In the genomic region with DNA sequence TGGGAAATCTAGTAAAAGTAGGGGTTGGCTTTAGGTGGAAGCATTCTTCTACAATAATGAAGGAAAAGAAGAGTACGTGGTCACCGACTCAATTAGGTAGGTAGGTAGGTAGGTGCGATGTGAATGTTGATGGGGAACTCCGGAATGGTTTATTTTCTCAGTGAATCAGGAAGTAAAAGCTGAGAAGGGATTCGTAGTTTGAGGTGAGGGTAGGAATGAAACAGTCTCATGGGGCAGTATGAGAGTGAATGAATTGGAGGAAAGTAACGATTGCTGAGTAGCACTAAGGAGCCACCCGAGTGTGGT, we compare ENCODE assay signal across 10 cellular contexts. TPM values are rescaled to one million over a fixed set of nuclear protein-coding genes. Genes with fewer than 3 reads are reported as not detected.
DNase-seq lines count a peak whose midpoint lies in the region; ATAC-seq, FAIRE-seq and TF ChIP-seq lines count a peak whose summit lies in the region.
"Had no signal": no experiment of that assay in that cellular context is flagged by ENCODE, and none has a peak within 500 bp of the region (broad histone marks: within the 10 kb centered on the region; RNA-seq: fewer than 3 reads in every experiment).

No MANE protein-coding gene starts in this region.

- peak overlapping the region; percentile 85 for H3K4me2 ChIP-seq in SK-N-SH

- H3K4me3 ChIP-seq in SK-N-SH (ENCODE audit: low read depth in 2 of 2, low read length in 1 of 2) (peak overlapping the region; percentile 39 to 62), adipocyte (ENCODE audit: low read length) (peak overlapping the region; percentile 50), kidney epithelial cell (ENCODE audit: low read depth, low read length) (peak overlapping the region; percentile 22), thyroid gland (replicated peaks in 1 of 3) (no peak overlapping the region)

- no peaks in the 10 kb centered on the region for H3K79me2 ChIP-seq in SK-N-SH (ENCODE audit: insufficient read depth)

- FAIRE-seq in GM19239 (lab: Jason Lieb, UNC): no peak

- H3K9me2 ChIP-seq in SK-N-SH: no peaks in the 10 kb centered on the region

- peaks cover 30% of the 10 kb centered on the region for H3F3A ChIP-seq in SK-N-SH (replicated peaks; ENCODE audit: insufficient read depth)

- peak overlapping the region; percentile 75 for H2AFZ ChIP-seq in SK-N-SH (ENCODE audit: low read depth)

- TF ChIP-seq EP300 in SK-N-SH (IDR thresholded peaks at IDR 0.05; ENCODE audit: borderline replicate concordance in 1 of 2, low read depth in 1 of 2, low read length in 1 of 2): no peak

- POLR2A ChIA-PET in SK-N-SH (lab: Yijun Ruan, JAX): interaction anchor here (0.6 to 4.1 kb wide), 4 partner anchors 13 to 35 kb away, joined by 3 to 19 read pairs (median 3); partner anchors contain the start of gene PER1

- no peaks in the 10 kb centered on the region for H3K9me3 ChIP-seq in SK-N-SH
- no peaks in the 10 kb centered on the region for H3K9me3 ChIP-seq in adipocyte (ENCODE audit: control insufficient read depth, low read length)
- no peaks in the 10 kb centered on the region for H3K9me3 ChIP-seq in thyroid gland

- WGBS in SK-N-SH (ENCODE audit: low lambda C conversion rate): 5% methylated on average over 7 of the region's 7 CpGs
- WGBS in thyroid gland, 2 donors: 1 to 2% methylated on average over 7 of the region's 7 CpGs

- TF ChIP-seq RAD21 in SK-N-SH (IDR thresholded peaks at IDR 0.05; ENCODE audit: low read length): no peak

- ATAC-seq in SK-N-SH treated with all-trans-retinoic acid at 6 μM for 48 hours: no peak

- H3K27ac ChIP-seq in SK-N-SH (ENCODE audit: low read depth in 2 of 2, low read length in 1 of 2) (peak overlapping the region in 1 of 2 experiments; percentile 77; a peak in 2 of 4 replicates), thyroid gland (peak overlapping the region; percentile 69 to 93 (median 86))

- CTCF ChIA-PET in SK-N-SH (lab: Yijun Ruan, JAX): interaction anchor here (0.9 to 9.5 kb wide), 18 partner anchors 10 to 702 kb away, joined by 3 to 98 read pairs (median 6); partner anchors contain the start of genes ALOXE3, BORCS6, HES7 and PER1

- peaks cover 9 to 25% of the 10 kb centered on the region in 2 experiments for H3K36me3 ChIP-seq in SK-N-SH (replicated peaks in 1 of 2; ENCODE audit: control insufficient read depth in 1 of 2, insufficient read depth in 2 of 2, low read length in 1 of 2)
- peaks cover 49% of the 10 kb centered on the region for H3K36me3 ChIP-seq in adipocyte (ENCODE audit: control insufficient read depth, insufficient read depth, low read length, severe bottlenecking)
- peaks cover 7% of the 10 kb centered on the region for H3K36me3 ChIP-seq in kidney epithelial cell (ENCODE audit: control insufficient read depth, insufficient read depth, low read length)
- H3K36me3 ChIP-seq in thyroid gland: peaks cover 39 to 42% of the 10 kb centered on the region in 2 donors

- DNase-seq in SK-N-SH: no peak
- no peak for DNase-seq in adipocyte (ENCODE audit: low read depth)
- no peak for DNase-seq in kidney epithelial cell (ENCODE audit: low read depth)
- no peak for DNase-seq in thyroid gland
- no peak for DNase-seq in medulla oblongata (ENCODE audit: extremely low spot score)
- no peak for DNase-seq in GM19239 (ENCODE audit: insufficient read length, low spot score)
- DNase-seq in H4 (ENCODE audit: low spot score): no peak

- peak overlapping the region; percentile 61 for H3K9ac ChIP-seq in SK-N-SH
- peak overlapping the region; percentile 69 for H3K9ac ChIP-seq in adipocyte (ENCODE audit: low read length)

- peaks cover 8% of the 10 kb centered on the region; the same call in 1 of the 2 replicates for H4K20me1 ChIP-seq in SK-N-SH (ENCODE audit: insufficient read depth)

- TF ChIP-seq POLR2A in thyroid gland (IDR thresholded peaks at IDR 0.05): no peak

- peaks cover 0 to 5% of the 10 kb centered on the region in 2 experiments; a peak in 1 of 4 replicates for H3K4me1 ChIP-seq in SK-N-SH (ENCODE audit: control insufficient read depth in 1 of 2, insufficient read depth in 2 of 2, low read depth in 1 of 2, low read length in 1 of 2)
- peaks cover 14% of the 10 kb centered on the region for H3K4me1 ChIP-seq in adipocyte (ENCODE audit: control insufficient read depth, insufficient read depth, low read length)
- peaks cover 19 to 35% of the 10 kb centered on the region in 2 donors for H3K4me1 ChIP-seq in thyroid gland

- H3K27me3 ChIP-seq in SK-N-SH (ENCODE audit: insufficient read depth): no peaks in the 10 kb centered on the region
- no peaks in the 10 kb centered on the region for H3K27me3 ChIP-seq in adipocyte (replicated peaks; ENCODE audit: control insufficient read depth, insufficient read depth, low read length)
- H3K27me3 ChIP-seq in kidney epithelial cell (ENCODE audit: control insufficient read depth, insufficient read depth, low read length): no peaks in the 10 kb centered on the region
- no peaks in the 10 kb centered on the region for H3K27me3 ChIP-seq in thyroid gland

- intact Hi-C loops in thyroid gland (cut with DNase I): no loop called here

- TF ChIP-seq CTCF in SK-N-SH (IDR thresholded peaks at IDR 0.05) (no peak), kidney epithelial cell (IDR thresholded peaks at IDR 0.05; ENCODE audit: insufficient read depth, low read length, poor library complexity, severe bottlenecking) (no peak), thyroid gland (IDR thresholded peaks at IDR 0.05) (no peak)

TF ChIP-seq in SK-N-SH, 30 proteins besides CTCF, POLR2A, EP300 and RAD21 (continues in another document):
- no peak for TF ChIP-seq EZH2phosphoT487 (IDR thresholded peaks at IDR 0.05; ENCODE audit: borderline replicate concordance, low read depth)
- TF ChIP-seq RFX5 (IDR thresholded peaks at IDR 0.05; ENCODE audit: low read length): no peak
- TF ChIP-seq MXI1 (IDR thresholded peaks at IDR 0.05; ENCODE audit: low read depth, low read length): no peak
- TF ChIP-seq SMC3 (IDR thresholded peaks at IDR 0.05; ENCODE audit: low read depth, low read length): no peak
- no peak for TF ChIP-seq POLR2AphosphoS5 (IDR thresholded peaks at IDR 0.05; ENCODE audit: low read depth, low read length)
- TF ChIP-seq RCOR1 (IDR thresholded peaks at IDR 0.05; ENCODE audit: low read length): no peak
- TF ChIP-seq, protein P1, sequence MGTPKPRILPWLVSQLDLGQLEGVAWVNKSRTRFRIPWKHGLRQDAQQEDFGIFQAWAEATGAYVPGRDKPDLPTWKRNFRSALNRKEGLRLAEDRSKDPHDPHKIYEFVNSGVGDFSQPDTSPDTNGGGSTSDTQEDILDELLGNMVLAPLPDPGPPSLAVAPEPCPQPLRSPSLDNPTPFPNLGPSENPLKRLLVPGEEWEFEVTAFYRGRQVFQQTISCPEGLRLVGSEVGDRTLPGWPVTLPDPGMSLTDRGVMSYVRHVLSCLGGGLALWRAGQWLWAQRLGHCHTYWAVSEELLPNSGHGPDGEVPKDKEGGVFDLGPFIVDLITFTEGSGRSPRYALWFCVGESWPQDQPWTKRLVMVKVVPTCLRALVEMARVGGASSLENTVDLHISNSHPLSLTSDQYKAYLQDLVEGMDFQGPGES (IDR thresholded peaks at IDR 0.05; ENCODE audit: low read depth, low read length): no peak

TF ChIP-seq in SK-N-SH treated with all-trans-retinoic acid at 6 μM for 48 hours, 23 proteins besides CTCF, POLR2A, EP300 and RAD21 (continues in another document):
- TF ChIP-seq ZFP30 (CRISPR knock-in tag; IDR thresholded peaks at IDR 0.05) (no peak), ZNF565 (CRISPR knock-in tag; conservative IDR thresholded peaks at IDR 0.05; ENCODE audit: low read depth) (no peak)
- TF ChIP-seq, protein P2, sequence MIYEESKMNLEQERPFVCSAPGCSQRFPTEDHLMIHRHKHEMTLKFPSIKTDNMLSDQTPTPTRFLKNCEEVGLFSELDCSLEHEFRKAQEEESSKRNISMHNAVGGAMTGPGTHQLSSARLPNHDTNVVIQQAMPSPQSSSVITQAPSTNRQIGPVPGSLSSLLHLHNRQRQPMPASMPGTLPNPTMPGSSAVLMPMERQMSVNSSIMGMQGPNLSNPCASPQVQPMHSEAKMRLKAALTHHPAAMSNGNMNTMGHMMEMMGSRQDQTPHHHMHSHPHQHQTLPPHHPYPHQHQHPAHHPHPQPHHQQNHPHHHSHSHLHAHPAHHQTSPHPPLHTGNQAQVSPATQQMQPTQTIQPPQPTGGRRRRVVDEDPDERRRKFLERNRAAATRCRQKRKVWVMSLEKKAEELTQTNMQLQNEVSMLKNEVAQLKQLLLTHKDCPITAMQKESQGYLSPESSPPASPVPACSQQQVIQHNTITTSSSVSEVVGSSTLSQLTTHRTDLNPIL (CRISPR knock-in tag; IDR thresholded peaks at IDR 0.05; ENCODE audit: low read depth): no peak

RNA-seq across cellular contexts. Expression of gene PER1, which starts 13.9 kb away (rescaled TPM):
- polyA plus RNA-seq in SK-N-SH (2012; rRNA removed): 32.7 and 56.8 TPM in 2 replicates
- 2.7 and 4.0 TPM in 2 replicates for polyA plus RNA-seq in SK-N-SH (2012; cell fraction: cytosol; rRNA removed)
- polyA plus RNA-seq in SK-N-SH (2012; cell fraction: nucleus; rRNA removed): 201 and 297 TPM in 2 replicates
- total RNA-seq in kidney epithelial cell (11.0 and 19.4 TPM in 2 replicates), thyroid gland (100 to 1,000 TPM in 3 of 4 donors, 10 to 100 TPM in 1; 85.2 to 148 (median 137) TPM)
- total RNA-seq in H4 (2014; rRNA removed; shearing (Covaris generic)): 4.4 and 4.6 TPM in 2 replicates

RNA-seq across cellular contexts. Expression of gene HES7, which starts 14.4 kb away (rescaled TPM):
- polyA plus RNA-seq in SK-N-SH (2012; rRNA removed): 0.71 and 1.2 TPM in 2 replicates
- 0.42 and 0.67 TPM in 2 replicates for polyA plus RNA-seq in SK-N-SH (2012; cell fraction: cytosol; rRNA removed)
- polyA plus RNA-seq in SK-N-SH (2012; cell fraction: nucleus; rRNA removed): 7.3 and 13.8 TPM in 2 replicates
- total RNA-seq in kidney epithelial cell (1.8 TPM in 1 of 2 replicates, not detected in the other), thyroid gland (1 to 10 TPM in 1 of 4 donors, not detected in 3; 1.7 TPM)
- 0.14 TPM in 1 of 2 replicates, not detected in the other for total RNA-seq in H4 (2014; rRNA removed; shearing (Covaris generic))
- total RNA-seq: A172, glomerular endothelial cell had no signal

RNA-seq across cellular contexts. Expression of gene ALOXE3, which starts 20.0 kb away (rescaled TPM):
- polyA plus RNA-seq in SK-N-SH (2012; rRNA removed): 0.13 and 0.46 TPM in 2 replicates
- polyA plus RNA-seq in SK-N-SH (2012; cell fraction: cytosol; rRNA removed): 0.15 and 0.18 TPM in 2 replicates
- polyA plus RNA-seq in SK-N-SH (2012; cell fraction: nucleus; rRNA removed): 0.56 and 0.58 TPM in 2 replicates
- total RNA-seq in kidney epithelial cell (0.75 and 2.5 TPM in 2 replicates), thyroid gland (not detected)
- not detected in 2 replicates for total RNA-seq in H4 (2014; rRNA removed; shearing (Covaris generic))
- total RNA-seq: A172, glomerular endothelial cell had no signal

RNA-seq across cellular contexts. Expression of gene VAMP2, which starts 24.4 kb away (rescaled TPM):
- 42.0 and 43.4 TPM in 2 replicates for polyA plus RNA-seq in SK-N-SH (2012; rRNA removed)
- 39.1 and 45.5 TPM in 2 replicates for polyA plus RNA-seq in SK-N-SH (2012; cell fraction: cytosol; rRNA removed)
- polyA plus RNA-seq in SK-N-SH (2012; cell fraction: nucleus; rRNA removed): 81.4 and 130 TPM in 2 replicates
- total RNA-seq in kidney epithelial cell (7.0 and 8.0 TPM in 2 replicates), thyroid gland (10 to 100 TPM; 30.6 to 35.2 (median 33.4) TPM)
- total RNA-seq in H4 (2014; rRNA removed; shearing (Covaris generic)): 0.64 TPM in 2 replicates

RNA-seq across cellular contexts. Expression of gene TMEM107, which starts 37.9 kb away (rescaled TPM):
- polyA plus RNA-seq in SK-N-SH (2012; rRNA removed): 18.6 and 19.2 TPM in 2 replicates
- 16.7 and 17.7 TPM in 2 replicates for polyA plus RNA-seq in SK-N-SH (2012; cell fraction: cytosol; rRNA removed)
- polyA plus RNA-seq in SK-N-SH (2012; cell fraction: nucleus; rRNA removed): 16.7 and 21.4 TPM in 2 replicates
- 10.0 and 14.7 TPM in 2 replicates for total RNA-seq in kidney epithelial cell
- 10 to 100 TPM; 19.7 to 34.7 (median 32.2) TPM for total RNA-seq in thyroid gland
- 1.7 and 13.3 TPM in 2 replicates for total RNA-seq in H4 (2014; rRNA removed; shearing (Covaris generic))

Comparison
In these comparisons a context has a peak if more than half of its experiments do, and no peak if none do; other contexts are left out.
1. H3K4me3 ChIP-seq: peak in SK-N-SH (2 of 2), adipocyte (single experiment) and kidney epithelial cell (single experiment); none in thyroid gland (0 of 3).